21 cellular contexts compared by ENCODE assay signal in genomic region chr1:70299472-70299871, GRCh38.
"Had no signal": no experiment of that assay in that cellular context is flagged by ENCODE, and none has a peak within 500 bp of the region (broad histone marks: within the 10 kb centered on the region; RNA-seq: fewer than 3 reads in every experiment).

No MANE protein-coding gene starts in this region.

- H3K27me3 Mint-ChIP-seq: naive B cell had no signal

- H3K9me3 Mint-ChIP-seq: nephron had no signal

- DNase-seq: colonic mucosa; dermis blood vessel endothelial cell; heart left ventricle; hippocampal formation; left colon; left ventricle myocardium superior; mesendoderm; naive B cell; psoas muscle; retina; spleen; stimulated activated CD4-positive, alpha-beta T cell treated with anti-CD3 and anti-CD28 coated beads, Interleukin-15, amount 100 ng/mL, for 24 hours; stimulated activated CD4-positive, alpha-beta T cell treated with anti-CD3 and anti-CD28 coated beads, Interleukin-1b, Interleukin-23, amount 100 ng/mL, for 48 hours; stimulated activated CD4-positive, alpha-beta T cell treated with anti-CD3 and anti-CD28 coated beads, Interleukin-4, amount 100 ng/mL, for 24 hours; stimulated activated naive CD4-positive, alpha-beta T cell treated with Interleukin-2 at 50 U/mL for 16 hours; trophoblast cell had no signal

- ATAC-seq: esophagus mucosa, heart left ventricle, left colon, left ventricle myocardium superior, psoas muscle, sciatic nerve had no signal

- H3K27ac Mint-ChIP-seq: nephron had no signal

- H3K4me3 Mint-ChIP-seq: naive B cell, nephron had no signal

- FAIRE-seq: frontal cortex, urothelium cell line had no signal

- H3K4me1 Mint-ChIP-seq: nephron had no signal
